Comparison of ENCODE assay signal across 1 cellular context in genomic region chr13:28297341-28297740, GRCh38.
A peak's percentile ranks its signal among the peaks of the same experiment; 100 is the strongest.
TF ChIP-seq lines count a peak whose summit lies in the region.

No MANE protein-coding gene starts in this region.

TF ChIP-seq in H1, 55 proteins besides CTCF, POLR2A, EP300 and RAD21:
- TF ChIP-seq, protein P1, sequence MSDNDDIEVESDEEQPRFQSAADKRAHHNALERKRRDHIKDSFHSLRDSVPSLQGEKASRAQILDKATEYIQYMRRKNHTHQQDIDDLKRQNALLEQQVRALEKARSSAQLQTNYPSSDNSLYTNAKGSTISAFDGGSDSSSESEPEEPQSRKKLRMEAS (IDR thresholded peaks at IDR 0.05) = peak; percentile 98
- no peak for TF ChIP-seq RFX5 (IDR thresholded peaks at IDR 0.05; ENCODE audit: borderline replicate concordance, low read depth, low read length)
- TF ChIP-seq, protein P2, sequence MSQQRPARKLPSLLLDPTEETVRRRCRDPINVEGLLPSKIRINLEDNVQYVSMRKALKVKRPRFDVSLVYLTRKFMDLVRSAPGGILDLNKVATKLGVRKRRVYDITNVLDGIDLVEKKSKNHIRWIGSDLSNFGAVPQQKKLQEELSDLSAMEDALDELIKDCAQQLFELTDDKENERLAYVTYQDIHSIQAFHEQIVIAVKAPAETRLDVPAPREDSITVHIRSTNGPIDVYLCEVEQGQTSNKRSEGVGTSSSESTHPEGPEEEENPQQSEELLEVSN (IDR thresholded peaks at IDR 0.05) = peak; percentile 97
- no peak for TF ChIP-seq CHD1 (IDR thresholded peaks at IDR 0.05; ENCODE audit: low read depth, low read length)
- TF ChIP-seq YY1 (IDR thresholded peaks at IDR 0.05; ENCODE audit: low read depth, low read length) = peak; percentile 78
- peak; percentile 28 to 68; a peak in 1 of 4 replicates for TF ChIP-seq SIN3A (conservative IDR thresholded peaks at IDR 0.05 in 1 of 2, IDR thresholded peaks at IDR 0.05 in 1 of 2; ENCODE audit: low read depth in 1 of 2, low read length in 2 of 2)
- TF ChIP-seq BCL11A (IDR thresholded peaks at IDR 0.05; ENCODE audit: low read depth in 2 of 2, low read length in 2 of 2) = no peak
- TF ChIP-seq PHF8 (conservative IDR thresholded peaks at IDR 0.05; ENCODE audit: low read depth, low read length) = no peak
- TF ChIP-seq, protein P3, sequence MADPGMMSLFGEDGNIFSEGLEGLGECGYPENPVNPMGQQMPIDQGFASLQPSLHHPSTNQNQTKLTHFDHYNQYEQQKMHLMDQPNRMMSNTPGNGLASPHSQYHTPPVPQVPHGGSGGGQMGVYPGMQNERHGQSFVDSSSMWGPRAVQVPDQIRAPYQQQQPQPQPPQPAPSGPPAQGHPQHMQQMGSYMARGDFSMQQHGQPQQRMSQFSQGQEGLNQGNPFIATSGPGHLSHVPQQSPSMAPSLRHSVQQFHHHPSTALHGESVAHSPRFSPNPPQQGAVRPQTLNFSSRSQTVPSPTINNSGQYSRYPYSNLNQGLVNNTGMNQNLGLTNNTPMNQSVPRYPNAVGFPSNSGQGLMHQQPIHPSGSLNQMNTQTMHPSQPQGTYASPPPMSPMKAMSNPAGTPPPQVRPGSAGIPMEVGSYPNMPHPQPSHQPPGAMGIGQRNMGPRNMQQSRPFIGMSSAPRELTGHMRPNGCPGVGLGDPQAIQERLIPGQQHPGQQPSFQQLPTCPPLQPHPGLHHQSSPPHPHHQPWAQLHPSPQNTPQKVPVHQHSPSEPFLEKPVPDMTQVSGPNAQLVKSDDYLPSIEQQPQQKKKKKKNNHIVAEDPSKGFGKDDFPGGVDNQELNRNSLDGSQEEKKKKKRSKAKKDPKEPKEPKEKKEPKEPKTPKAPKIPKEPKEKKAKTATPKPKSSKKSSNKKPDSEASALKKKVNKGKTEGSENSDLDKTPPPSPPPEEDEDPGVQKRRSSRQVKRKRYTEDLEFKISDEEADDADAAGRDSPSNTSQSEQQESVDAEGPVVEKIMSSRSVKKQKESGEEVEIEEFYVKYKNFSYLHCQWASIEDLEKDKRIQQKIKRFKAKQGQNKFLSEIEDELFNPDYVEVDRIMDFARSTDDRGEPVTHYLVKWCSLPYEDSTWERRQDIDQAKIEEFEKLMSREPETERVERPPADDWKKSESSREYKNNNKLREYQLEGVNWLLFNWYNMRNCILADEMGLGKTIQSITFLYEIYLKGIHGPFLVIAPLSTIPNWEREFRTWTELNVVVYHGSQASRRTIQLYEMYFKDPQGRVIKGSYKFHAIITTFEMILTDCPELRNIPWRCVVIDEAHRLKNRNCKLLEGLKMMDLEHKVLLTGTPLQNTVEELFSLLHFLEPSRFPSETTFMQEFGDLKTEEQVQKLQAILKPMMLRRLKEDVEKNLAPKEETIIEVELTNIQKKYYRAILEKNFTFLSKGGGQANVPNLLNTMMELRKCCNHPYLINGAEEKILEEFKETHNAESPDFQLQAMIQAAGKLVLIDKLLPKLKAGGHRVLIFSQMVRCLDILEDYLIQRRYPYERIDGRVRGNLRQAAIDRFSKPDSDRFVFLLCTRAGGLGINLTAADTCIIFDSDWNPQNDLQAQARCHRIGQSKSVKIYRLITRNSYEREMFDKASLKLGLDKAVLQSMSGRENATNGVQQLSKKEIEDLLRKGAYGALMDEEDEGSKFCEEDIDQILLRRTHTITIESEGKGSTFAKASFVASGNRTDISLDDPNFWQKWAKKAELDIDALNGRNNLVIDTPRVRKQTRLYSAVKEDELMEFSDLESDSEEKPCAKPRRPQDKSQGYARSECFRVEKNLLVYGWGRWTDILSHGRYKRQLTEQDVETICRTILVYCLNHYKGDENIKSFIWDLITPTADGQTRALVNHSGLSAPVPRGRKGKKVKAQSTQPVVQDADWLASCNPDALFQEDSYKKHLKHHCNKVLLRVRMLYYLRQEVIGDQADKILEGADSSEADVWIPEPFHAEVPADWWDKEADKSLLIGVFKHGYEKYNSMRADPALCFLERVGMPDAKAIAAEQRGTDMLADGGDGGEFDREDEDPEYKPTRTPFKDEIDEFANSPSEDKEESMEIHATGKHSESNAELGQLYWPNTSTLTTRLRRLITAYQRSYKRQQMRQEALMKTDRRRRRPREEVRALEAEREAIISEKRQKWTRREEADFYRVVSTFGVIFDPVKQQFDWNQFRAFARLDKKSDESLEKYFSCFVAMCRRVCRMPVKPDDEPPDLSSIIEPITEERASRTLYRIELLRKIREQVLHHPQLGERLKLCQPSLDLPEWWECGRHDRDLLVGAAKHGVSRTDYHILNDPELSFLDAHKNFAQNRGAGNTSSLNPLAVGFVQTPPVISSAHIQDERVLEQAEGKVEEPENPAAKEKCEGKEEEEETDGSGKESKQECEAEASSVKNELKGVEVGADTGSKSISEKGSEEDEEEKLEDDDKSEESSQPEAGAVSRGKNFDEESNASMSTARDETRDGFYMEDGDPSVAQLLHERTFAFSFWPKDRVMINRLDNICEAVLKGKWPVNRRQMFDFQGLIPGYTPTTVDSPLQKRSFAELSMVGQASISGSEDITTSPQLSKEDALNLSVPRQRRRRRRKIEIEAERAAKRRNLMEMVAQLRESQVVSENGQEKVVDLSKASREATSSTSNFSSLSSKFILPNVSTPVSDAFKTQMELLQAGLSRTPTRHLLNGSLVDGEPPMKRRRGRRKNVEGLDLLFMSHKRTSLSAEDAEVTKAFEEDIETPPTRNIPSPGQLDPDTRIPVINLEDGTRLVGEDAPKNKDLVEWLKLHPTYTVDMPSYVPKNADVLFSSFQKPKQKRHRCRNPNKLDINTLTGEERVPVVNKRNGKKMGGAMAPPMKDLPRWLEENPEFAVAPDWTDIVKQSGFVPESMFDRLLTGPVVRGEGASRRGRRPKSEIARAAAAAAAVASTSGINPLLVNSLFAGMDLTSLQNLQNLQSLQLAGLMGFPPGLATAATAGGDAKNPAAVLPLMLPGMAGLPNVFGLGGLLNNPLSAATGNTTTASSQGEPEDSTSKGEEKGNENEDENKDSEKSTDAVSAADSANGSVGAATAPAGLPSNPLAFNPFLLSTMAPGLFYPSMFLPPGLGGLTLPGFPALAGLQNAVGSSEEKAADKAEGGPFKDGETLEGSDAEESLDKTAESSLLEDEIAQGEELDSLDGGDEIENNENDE (IDR thresholded peaks at IDR 0.05; ENCODE audit: insufficient replicate concordance, low read length) = no peak
- TF ChIP-seq TBP (IDR thresholded peaks at IDR 0.05; ENCODE audit: low read depth, low read length) = no peak
- peak; percentile 82 for TF ChIP-seq TEAD4 (IDR thresholded peaks at IDR 0.05; ENCODE audit: low read depth, low read length)
